Comparison of ENCODE assay signal across 15 cellular contexts in genomic region chr20:57736738-57737347, GRCh38. TPM values are rescaled to one million over a fixed set of nuclear protein-coding genes. Genes with fewer than 3 reads are reported as not detected.
DNase-seq lines count a peak whose midpoint lies in the region; ATAC-seq and TF ChIP-seq lines count a peak whose summit lies in the region.
"Had no signal": no experiment of that assay in that cellular context is flagged by ENCODE, and none has a peak within 500 bp of the region (broad histone marks: within the 10 kb centered on the region; RNA-seq: fewer than 3 reads in every experiment).

No MANE protein-coding gene starts in this region.

- H3K79me2 ChIP-seq in trophoblast cell (ENCODE audit: control insufficient read depth, insufficient read depth, low read length, poor library complexity) = no peaks in the 10 kb centered on the region

- H2BK12ac ChIP-seq in trophoblast cell (ENCODE audit: low read length) = no peak overlapping the region

- TF ChIP-seq POLR2A in sigmoid colon (IDR thresholded peaks at IDR 0.05) = no peak

- TF ChIP-seq EP300 in sigmoid colon (IDR thresholded peaks at IDR 0.05) = no peak

- no peak overlapping the region for H3K4me2 ChIP-seq in trophoblast cell (ENCODE audit: low read length)

- no peak overlapping the region for H4K12ac ChIP-seq in trophoblast cell (ENCODE audit: low read depth, low read length)

- no peak overlapping the region for H3K4me3 ChIP-seq in GM12865 (ENCODE audit: low read depth, low read length)
- no peak overlapping the region for H3K4me3 ChIP-seq in sigmoid colon
- no peak overlapping the region for H3K4me3 ChIP-seq in trophoblast cell (ENCODE audit: low read depth, low read length)
- H3K4me3 ChIP-seq: K562 had no signal

- peak; percentile 16 for DNase-seq in GM12865 (ENCODE audit: low read depth)
- DNase-seq in RPMI8226 = peak; percentile 62
- DNase-seq in left kidney (ENCODE audit: low read depth, low spot score) = peak; percentile 62
- DNase-seq in sigmoid colon = peak; percentile 32
- DNase-seq in NCI-H1048 (lab: John Stamatoyannopoulos, UW) = no peak
- no peak for DNase-seq in AG08396 (ENCODE audit: low spot score)
- DNase-seq in trophoblast cell = no peak
- DNase-seq: CD4-positive, alpha-beta memory T cell; DMS79; HCEC 1CT; NCI-H1105; NCI-H187 had no signal

- H3K9me3 ChIP-seq in sigmoid colon = no peaks in the 10 kb centered on the region
- peaks cover 3% of the 10 kb centered on the region for H3K9me3 ChIP-seq in trophoblast cell (ENCODE audit: insufficient read depth, low read depth, low read length)

- WGBS in sigmoid colon, 2 donors = 67 to 76% methylated on average over 10 of the region's 10 CpGs
- WGBS in trophoblast cell (ENCODE audit: extremely low coverage, insufficient coverage, insufficient read length) = no CpG with 5 or more reads among the region's 10 CpGs

- ATAC-seq in GM21825 (IDR thresholded peaks at IDR 0.05; ENCODE audit: unreplicated experiment) = no peak
- ATAC-seq: K562 had no signal

- no peak overlapping the region for H3K9ac ChIP-seq in trophoblast cell (ENCODE audit: low read length)

- H4K91ac ChIP-seq in trophoblast cell (ENCODE audit: low read depth, low read length) = no peak overlapping the region

- no peak overlapping the region for H3K4ac ChIP-seq in trophoblast cell (ENCODE audit: low read depth, low read length)

- no peaks in the 10 kb centered on the region for H3K4me1 ChIP-seq in sigmoid colon
- no peaks in the 10 kb centered on the region for H3K4me1 ChIP-seq in trophoblast cell (ENCODE audit: control insufficient read depth in 1 of 2, insufficient read depth in 2 of 2, low read length in 2 of 2)

- no peaks in the 10 kb centered on the region for H3K36me3 ChIP-seq in sigmoid colon
- H3K36me3 ChIP-seq in trophoblast cell (ENCODE audit: control insufficient read depth in 1 of 2, insufficient read depth in 2 of 2, low read length in 2 of 2) = no peaks in the 10 kb centered on the region

- TF ChIP-seq CTCF in GM12865 (IDR thresholded peaks at IDR 0.05; ENCODE audit: insufficient read depth, low read depth, low read length, missing control alignments) = no peak
- TF ChIP-seq CTCF in sigmoid colon (IDR thresholded peaks at IDR 0.05) = no peak

- no peak overlapping the region for H3K23ac ChIP-seq in trophoblast cell (ENCODE audit: low read length)

- H3K27ac ChIP-seq in sigmoid colon (no peak overlapping the region), trophoblast cell (ENCODE audit: low read depth, low read length) (no peak overlapping the region)
- H3K27ac ChIP-seq: HL-60 had no signal

- intact Hi-C loops in sigmoid colon (cut with DNase I) = no loop called here

- no peaks in the 10 kb centered on the region for H3K79me1 ChIP-seq in trophoblast cell (ENCODE audit: low read length)

- no peak overlapping the region for H2BK5ac ChIP-seq in trophoblast cell (ENCODE audit: low read depth, low read length, poor library complexity)

- no peak overlapping the region for H3K14ac ChIP-seq in trophoblast cell (ENCODE audit: low read length)

- H2AFZ ChIP-seq in trophoblast cell (ENCODE audit: insufficient read depth, low read length, poor library complexity) = no peak overlapping the region

- no peak overlapping the region for H2BK120ac ChIP-seq in trophoblast cell (ENCODE audit: insufficient read depth, low read length, poor library complexity)

- no peak overlapping the region for H2AK5ac ChIP-seq in trophoblast cell (ENCODE audit: low read length)

- H4K8ac ChIP-seq in trophoblast cell (ENCODE audit: low read depth, low read length) = no peak overlapping the region

- H3K18ac ChIP-seq in trophoblast cell (ENCODE audit: low read length) = no peak overlapping the region

- H3K27me3 ChIP-seq in sigmoid colon (no peaks in the 10 kb centered on the region), trophoblast cell (ENCODE audit: insufficient read depth, low read length) (no peaks in the 10 kb centered on the region)

RNA-seq across cellular contexts. Expression of gene PMEPA1, which starts 27.0 kb away (rescaled TPM):
- total RNA-seq in sigmoid colon = 10 to 100 TPM in 1 of 4 donors, 1 to 10 TPM in 3; 3.9 to 23.3 (median 7.5) TPM
- polyA plus RNA-seq in sigmoid colon = 10 to 100 TPM in 1 of 3 donors, 1 to 10 TPM in 2; 3.6 to 16.8 (median 6.5) TPM
- 43.9 and 46.9 TPM in 2 replicates for polyA plus RNA-seq in trophoblast cell (2013)
- polyA plus RNA-seq: K562 had no signal

Comparison
In these comparisons a context has a peak if more than half of its experiments do, and no peak if none do; other contexts are left out.
1. DNase-seq: peak in GM12865 (single experiment), RPMI8226 (single experiment), left kidney (single experiment) and sigmoid colon (single experiment); none in NCI-H1048 (single experiment), AG08396 (single experiment) and trophoblast cell (0 of 2).